In genomic region chr7:44063894-44064651, GRCh38 we compare ENCODE assay signal across 1 cellular context.
A peak's percentile ranks its signal among the peaks of the same experiment; 100 is the strongest.
TF ChIP-seq lines count a peak whose summit lies in the region.

No MANE protein-coding gene starts in this region.

TF ChIP-seq in endothelial cell of umbilical vein, 7 proteins besides CTCF, POLR2A, EP300 and RAD21:
- TF ChIP-seq MYC (IDR thresholded peaks at IDR 0.05; ENCODE audit: low read depth, low read length) (no peak), EZH2 (IDR thresholded peaks at IDR 0.05; ENCODE audit: borderline replicate concordance, low read depth, low read length, severe bottlenecking) (peak; percentile 26), POLR2AphosphoS5 (IDR thresholded peaks at IDR 0.05; ENCODE audit: insufficient read depth, low read depth, low read length) (no peak), GATA2 (IDR thresholded peaks at IDR 0.05; ENCODE audit: insufficient read depth, insufficient read length, low read depth, low read length) (no peak)
